Comparison of ENCODE assay signal across 8 cellular contexts in genomic region chr14:34496679-34497513, GRCh38. TPM values are rescaled to one million over a fixed set of nuclear protein-coding genes. Genes with fewer than 3 reads are reported as not detected.
DNase-seq lines count a peak whose midpoint lies in the region; ATAC-seq and TF ChIP-seq lines count a peak whose summit lies in the region.

No MANE protein-coding gene starts in this region.

- peak overlapping the region; percentile 93 for H3K27ac ChIP-seq in HUES48 (ENCODE audit: low read depth, low read length)
- peak overlapping the region in 2 of 4 donors; percentile 33 to 55 for H3K27ac ChIP-seq in body of pancreas
- H3K27ac ChIP-seq in sigmoid colon: peak overlapping the region; percentile 85 to 88 (median 86)
- no peak overlapping the region for H3K27ac ChIP-seq in effector memory CD4-positive, alpha-beta T cell (ENCODE audit: insufficient read depth, low read length, poor library complexity, severe bottlenecking)

- WGBS in body of pancreas, 2 donors: 76 to 86% methylated on average over 11 to 14 of the region's 14 CpGs
- 18 to 50% methylated on average over 14 of the region's 14 CpGs for WGBS in sigmoid colon, 2 donors

- TF ChIP-seq EP300 in sigmoid colon (IDR thresholded peaks at IDR 0.05): peak; percentile 64 to 95 (median 87)

- TF ChIP-seq CTCF in body of pancreas (IDR thresholded peaks at IDR 0.05): no peak
- no peak for TF ChIP-seq CTCF in sigmoid colon (IDR thresholded peaks at IDR 0.05)

- TF ChIP-seq POLR2A in body of pancreas (IDR thresholded peaks at IDR 0.05) (peak in 1 of 3 donors; percentile 9), sigmoid colon (IDR thresholded peaks at IDR 0.05) (peak; percentile 22 to 53)

- H3K4me1 ChIP-seq in HUES48 (ENCODE audit: control insufficient read depth, insufficient read depth, low read length) (peaks cover 16% of the 10 kb centered on the region), body of pancreas (no peaks in the 10 kb centered on the region), sigmoid colon (peaks cover 0 to 27% (median 25%) of the 10 kb centered on the region in 4 donors)
- H3K4me1 ChIP-seq in effector memory CD4-positive, alpha-beta T cell (ENCODE audit: control insufficient read depth, insufficient read depth, low read length, poor library complexity, severe bottlenecking): no peaks in the 10 kb centered on the region

- intact Hi-C loops in body of pancreas (cut with DNase I): loop anchor here (10.0 kb wide), 1 partner anchor 132 kb away; no protein-coding TSS in a partner anchor
- intact Hi-C loops in sigmoid colon (cut with DNase I): loop anchor here (1.0 to 5.0 kb wide), 2 partner anchors 35 to 40 kb away; partner anchors contain the start of genes EAPP and SPTSSA

- peak overlapping the region; percentile 28; the same call in 1 of the 2 replicates for H3K4me3 ChIP-seq in HUES48 (ENCODE audit: low read depth, low read length)
- no peak overlapping the region for H3K4me3 ChIP-seq in body of pancreas
- peak overlapping the region in 1 of 4 donors; percentile 16 for H3K4me3 ChIP-seq in sigmoid colon
- H3K4me3 ChIP-seq in effector memory CD4-positive, alpha-beta T cell (ENCODE audit: insufficient read depth, low read depth, low read length, poor library complexity, severe bottlenecking): no peak overlapping the region

- H3K9me3 ChIP-seq in HUES48 (ENCODE audit: control insufficient read depth, insufficient read depth, low read length) (no peaks in the 10 kb centered on the region), body of pancreas (no peaks in the 10 kb centered on the region), sigmoid colon (no peaks in the 10 kb centered on the region)
- no peaks in the 10 kb centered on the region for H3K9me3 ChIP-seq in effector memory CD4-positive, alpha-beta T cell (ENCODE audit: control insufficient read depth, low read length)

- H3K27me3 ChIP-seq in HUES48 (ENCODE audit: control insufficient read depth, insufficient read depth, low read length) (no peaks in the 10 kb centered on the region), body of pancreas (no peaks in the 10 kb centered on the region), sigmoid colon (no peaks in the 10 kb centered on the region)
- H3K27me3 ChIP-seq in effector memory CD4-positive, alpha-beta T cell (replicated peaks; ENCODE audit: control insufficient read depth, insufficient read depth, low read length, poor library complexity, severe bottlenecking): no peaks in the 10 kb centered on the region

- ATAC-seq in body of pancreas: peak; percentile 72
- ATAC-seq in GM21528 (IDR thresholded peaks at IDR 0.05; ENCODE audit: low FRiP score, unreplicated experiment): no peak

- H3K9ac ChIP-seq in HUES48 (ENCODE audit: low read depth, low read length): peak overlapping the region; percentile 22; the same call in 1 of the 2 replicates

- H3K36me3 ChIP-seq in HUES48 (ENCODE audit: control insufficient read depth, insufficient read depth, low read length): no peaks in the 10 kb centered on the region
- H3K36me3 ChIP-seq in body of pancreas (replicated peaks in 1 of 2; ENCODE audit: insufficient read depth in 1 of 2, low read depth in 2 of 2): no peaks in the 10 kb centered on the region
- H3K36me3 ChIP-seq in sigmoid colon: no peaks in the 10 kb centered on the region
- no peaks in the 10 kb centered on the region for H3K36me3 ChIP-seq in effector memory CD4-positive, alpha-beta T cell (ENCODE audit: control insufficient read depth, insufficient read depth, low read length)

- peak; percentile 25 to 62 (median 44) for DNase-seq in body of pancreas
- DNase-seq in iPS DF 4.7 (ENCODE audit: extremely low read depth, low spot score): peak; percentile 72
- peak; percentile 97 for DNase-seq in sigmoid colon
- DNase-seq in activated T-cell treated with anti-CD3 and anti-CD28 coated beads for 4 hours: no peak
- no peak for DNase-seq in stimulated activated CD8-positive, alpha-beta memory T cell treated with anti-CD3 and anti-CD28 coated beads, Interleukin-4, amount 100 ng/mL, for 48 hours
- DNase-seq in effector memory CD4-positive, alpha-beta T cell: no peak

RNA-seq across cellular contexts. Expression of gene SPTSSA, which starts 34.9 kb away (rescaled TPM):
- total RNA-seq in body of pancreas: 10 to 100 TPM; 10.5 to 14.5 TPM
- total RNA-seq in sigmoid colon: 10 to 100 TPM; 22.8 to 29.3 (median 26.7) TPM
- polyA plus RNA-seq in sigmoid colon: 10 to 100 TPM; 55.5 to 79.3 (median 75.4) TPM

RNA-seq across cellular contexts. Expression of gene EAPP, which starts 42.6 kb away (rescaled TPM):
- total RNA-seq in body of pancreas (10 to 100 TPM; 11.9 to 27.8 TPM), sigmoid colon (10 to 100 TPM; 25.5 to 44.9 (median 39.2) TPM)
- polyA plus RNA-seq in sigmoid colon: 100 to 1,000 TPM in 2 of 3 donors, 10 to 100 TPM in 1; 54.4 to 133 (median 114) TPM

Comparison
In these comparisons a context has a peak if more than half of its experiments do, and no peak if none do; other contexts are left out.
1. DNase-seq: peak in body of pancreas (4 of 4), iPS DF 4.7 (single experiment) and sigmoid colon (single experiment); none in activated T-cell treated with anti-CD3 and anti-CD28 coated beads for 4 hours (single experiment), stimulated activated CD8-positive, alpha-beta memory T cell treated with anti-CD3 and anti-CD28 coated beads, Interleukin-4, amount 100 ng/mL, for 48 hours (single experiment) and effector memory CD4-positive, alpha-beta T cell (0 of 3).